In genomic region chr1:212858055-212858460, GRCh38 we compare ENCODE assay signal across 8 cellular contexts. TPM values are rescaled to one million over a fixed set of nuclear protein-coding genes. Genes with fewer than 3 reads are reported as not detected.
DNase-seq lines count a peak whose midpoint lies in the region; ATAC-seq and TF ChIP-seq lines count a peak whose summit lies in the region.

Gene FLVCR1, plus strand, starts transcription at chr1:212858275. Its CDS starts 178 bp downstream, at chr1:212858453.

- H3K4me3 ChIP-seq in OCI-LY3 (ENCODE audit: low read length) = peak within 1 kb of the TSS; percentile 83

- H3K36me3 Mint-ChIP-seq in endothelial cell (ENCODE audit: low read depth, unreplicated experiment) (peaks cover 4% of the 10 kb centered on the region), mesothelial cell of epicardium (peaks cover 5% of the 10 kb centered on the region)

- DNase-seq in DMS 273 treated with DMSO at 0.1 percent for 48 hours (lab: John Stamatoyannopoulos, UW) = peak; percentile 94
- peak; percentile 83 for DNase-seq in HuH-7.5 (ENCODE audit: low spot score)
- DNase-seq in activated CD8-positive, alpha-beta memory T cell treated with anti-CD3 and anti-CD28 coated beads, Interleukin-2, amount 50 U/mL, for 4 hours = peak; percentile 91
- peak; percentile 97 for DNase-seq in endothelial cell (ENCODE audit: low spot score)
- DNase-seq in mesothelial cell of epicardium (ENCODE audit: low spot score in 2 of 2, unreplicated experiment in 2 of 2) = peak; percentile 97 to 98
- peak; percentile 76 to 87 for DNase-seq in stimulated activated CD8-positive, alpha-beta memory T cell treated with anti-CD3 and anti-CD28 coated beads, Interleukin-15, amount 100 ng/mL, for 4 hours (ENCODE audit: low read depth in 2 of 2)

- ATAC-seq in GM21528 (IDR thresholded peaks at IDR 0.05; ENCODE audit: low FRiP score, unreplicated experiment) = peak; percentile 97

- H3K4me1 Mint-ChIP-seq in endothelial cell (ENCODE audit: unreplicated experiment) = peaks cover 9% of the 10 kb centered on the region
- peaks cover 12% of the 10 kb centered on the region for H3K4me1 Mint-ChIP-seq in mesothelial cell of epicardium

- H3K9me3 Mint-ChIP-seq in endothelial cell (ENCODE audit: unreplicated experiment) = no peaks in the 10 kb centered on the region
- H3K9me3 Mint-ChIP-seq in mesothelial cell of epicardium = no peaks in the 10 kb centered on the region

- H2AFZ ChIP-seq in OCI-LY3 (ENCODE audit: low read depth, low read length) = peak within 1 kb of the TSS; percentile 83

- H3K9me3 ChIP-seq in OCI-LY3 (ENCODE audit: insufficient read depth, low read length) = 0 out of 2 replicates have a peak, but pooled peaks cover 4% of the 10 kb centered on the region

- H3K36me3 ChIP-seq in OCI-LY3 (replicated peaks; ENCODE audit: low read depth, low read length) = peaks cover 48% of the 10 kb centered on the region

- no peaks in the 10 kb centered on the region for H3K27me3 ChIP-seq in OCI-LY3 (ENCODE audit: low read depth, low read length)

- H4K20me1 ChIP-seq in OCI-LY3 (ENCODE audit: insufficient read depth, low read length) = peaks cover 23% of the 10 kb centered on the region

- H3K4me1 ChIP-seq in OCI-LY3 (ENCODE audit: low read length) = peaks cover 32% of the 10 kb centered on the region

- TF ChIP-seq CTCF in OCI-LY3 (IDR thresholded peaks at IDR 0.05; ENCODE audit: low read depth, low read length) = no peak
- TF ChIP-seq CTCF in endothelial cell (IDR thresholded peaks at IDR 0.05; ENCODE audit: unreplicated experiment) = no peak
- TF ChIP-seq CTCF in mesothelial cell of epicardium (IDR thresholded peaks at IDR 0.05; ENCODE audit: unreplicated experiment) = no peak

- no peak within 1 kb of the TSS for H3K4me3 Mint-ChIP-seq in endothelial cell (ENCODE audit: unreplicated experiment)
- H3K4me3 Mint-ChIP-seq in mesothelial cell of epicardium = no peak within 1 kb of the TSS

- no peaks in the 10 kb centered on the region for H3K27me3 Mint-ChIP-seq in endothelial cell (ENCODE audit: unreplicated experiment)
- H3K27me3 Mint-ChIP-seq in mesothelial cell of epicardium (ENCODE audit: low read depth) = no peaks in the 10 kb centered on the region

- H3K27ac ChIP-seq in OCI-LY3 (ENCODE audit: low read length) = peak within 1 kb of the TSS; percentile 69

- H3K9ac ChIP-seq in OCI-LY3 (ENCODE audit: low read length) = peak within 1 kb of the TSS; percentile 92

- H3K79me2 ChIP-seq in OCI-LY3 (ENCODE audit: low read length) = peaks cover 67% of the 10 kb centered on the region

- peak within 1 kb of the TSS; percentile 91 for H3K27ac Mint-ChIP-seq in endothelial cell (ENCODE audit: unreplicated experiment)
- peak within 1 kb of the TSS; percentile 99 for H3K27ac Mint-ChIP-seq in mesothelial cell of epicardium

- peak within 1 kb of the TSS; percentile 96 for H3K4me2 ChIP-seq in OCI-LY3 (ENCODE audit: low read length)

RNA-seq across cellular contexts. Expression of gene FLVCR1, which starts in this region (rescaled TPM):
- total RNA-seq in endothelial cell (ENCODE audit: unreplicated experiment) (18.4 TPM), mesothelial cell of epicardium (19.8 to 23.1 TPM (median 21.2 TPM) in 3 replicates)

Comparison
In these comparisons a context has a peak if more than half of its experiments do, and no peak if none do; other contexts are left out.
1. Peak in every context shown above with its lines: DNase-seq, ATAC-seq, H3K4me3 ChIP-seq and H3K27ac ChIP-seq.